ENCODE assay signal across 11 cellular contexts in the genomic region with DNA sequence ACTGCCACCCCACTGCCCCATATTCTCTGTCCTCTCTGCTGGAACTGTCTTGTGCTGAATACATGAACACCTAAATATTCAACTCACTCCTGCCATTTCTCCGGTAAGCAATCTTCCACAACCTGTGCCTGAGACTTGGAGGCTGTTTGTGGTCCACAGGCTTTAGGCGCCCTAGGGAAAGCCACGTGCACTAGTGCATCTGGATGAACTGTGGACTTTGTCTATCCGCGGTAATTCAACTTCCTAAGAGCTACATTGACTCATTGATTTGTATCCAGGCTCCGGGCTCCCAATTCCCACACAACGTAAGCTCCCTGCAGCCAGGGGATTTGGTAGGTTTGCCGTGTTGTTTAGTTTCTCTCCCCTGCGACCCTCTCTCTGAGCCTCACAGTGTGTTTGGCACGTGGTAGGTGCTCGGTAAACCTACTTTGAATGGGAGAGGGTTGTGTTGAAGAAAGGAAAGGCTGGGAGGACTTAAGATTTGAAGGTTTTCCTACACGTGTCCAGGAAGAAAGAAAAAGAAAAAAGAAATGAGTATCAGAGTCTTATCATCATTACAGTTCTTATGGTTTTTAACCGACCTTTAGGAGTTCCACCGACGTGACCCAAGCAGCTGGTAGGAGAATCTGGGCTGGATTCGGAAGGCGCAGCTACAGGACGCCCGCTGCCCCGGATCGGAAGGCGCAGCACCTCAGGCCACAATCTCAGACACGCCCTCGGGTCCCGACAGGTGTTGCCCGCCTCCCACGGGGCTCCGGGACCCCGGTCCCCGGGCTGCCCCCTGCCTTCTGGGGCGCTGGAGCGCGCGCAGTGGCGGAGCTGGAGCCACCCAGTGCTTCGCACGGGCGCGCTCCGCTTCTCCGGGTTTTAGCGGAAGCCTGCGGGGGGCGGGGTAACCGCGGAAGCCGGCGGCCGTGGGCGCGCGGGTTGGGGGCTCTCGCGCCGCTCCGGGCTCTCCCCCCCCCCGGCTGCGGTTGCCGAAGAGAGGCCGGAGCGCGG.
DNase-seq lines count a peak whose midpoint lies in the region; FAIRE-seq and TF ChIP-seq lines count a peak whose summit lies in the region.
"Had no signal": no experiment of that assay in that cellular context is flagged by ENCODE, and none has a peak within 500 bp of the region (broad histone marks: within the 10 kb centered on the region; RNA-seq: fewer than 3 reads in every experiment).

No MANE protein-coding gene starts in this region.

- H3K36me3 ChIP-seq in iPS-15b (ENCODE audit: control insufficient read depth, insufficient read depth, low read length) (no peaks in the 10 kb centered on the region), kidney (ENCODE audit: control insufficient read depth in 1 of 2, insufficient read depth in 2 of 2, low read length in 2 of 2) (no peaks in the 10 kb centered on the region)

- peak overlapping the region; percentile 87 for H3K4me3 ChIP-seq in iPS-15b (ENCODE audit: low read depth, low read length)
- H3K4me3 ChIP-seq in skin epidermis = peak overlapping the region in 4 of 7 experiments; percentile 22 to 45 (median 26)
- no peak overlapping the region for H3K4me3 ChIP-seq in kidney (ENCODE audit: low read length in 2 of 2)

- no peaks in the 10 kb centered on the region for H3K9me3 ChIP-seq in iPS-15b (ENCODE audit: control insufficient read depth, insufficient read depth, low read length)
- H3K9me3 ChIP-seq in kidney (ENCODE audit: control insufficient read depth in 1 of 2, low read length in 2 of 2) = no peaks in the 10 kb centered on the region

- DNase-seq in NCI-H2227 (lab: John Stamatoyannopoulos, UW; ENCODE audit: unreplicated experiment) (peak; percentile 16), NCI-H2227 treated with DMSO at 0.1 percent for 48 hours (lab: John Stamatoyannopoulos, UW) (no peak), NCI-H82 (lab: John Stamatoyannopoulos, UW) (peak; percentile 93), kidney (no peak), NOMO-1 (lab: John Stamatoyannopoulos, UW; ENCODE audit: unreplicated experiment in 2 of 2) (no peak)
- no peak for DNase-seq in stimulated activated CD4-positive, alpha-beta T cell treated with anti-CD3 and anti-CD28 coated beads, Interleukin-12 subunit alpha, Interleukin-12 subunit beta, amount 100 ng/mL, for 4 hours
- DNase-seq: activated gamma-delta T cell treated with Interleukin-2 at 50 U/mL for 16 hours; left cardiac atrium; stimulated activated naive CD4-positive, alpha-beta T cell had no signal

- TF ChIP-seq CTCF in kidney (IDR thresholded peaks at IDR 0.05; ENCODE audit: borderline replicate concordance, extremely low read depth, insufficient read depth) = no peak

- H3K4me1 ChIP-seq in iPS-15b (ENCODE audit: control insufficient read depth, insufficient read depth, low read length) = peaks cover 2% of the 10 kb centered on the region
- no peaks in the 10 kb centered on the region for H3K4me1 ChIP-seq in kidney (ENCODE audit: control insufficient read depth in 1 of 2, insufficient read depth in 1 of 2, low read depth in 1 of 2, low read length in 2 of 2)

- intact Hi-C loops in kidney (cut with DNase I) = no loop called here

- H3K27me3 ChIP-seq in iPS-15b (ENCODE audit: control insufficient read depth, insufficient read depth, low read length) = peaks cover 32% of the 10 kb centered on the region

- no peak overlapping the region for H3K9ac ChIP-seq in iPS-15b (ENCODE audit: low read depth, low read length)
- H3K9ac ChIP-seq in kidney (ENCODE audit: low read length in 2 of 2) = no peak overlapping the region

- FAIRE-seq in kidney (lab: Jason Lieb, UNC) = no peak

- no peak overlapping the region for H3K27ac ChIP-seq in skin epidermis
- H3K27ac ChIP-seq in kidney (ENCODE audit: low read depth in 2 of 2, low read length in 2 of 2) = no peak overlapping the region

Comparison
In these comparisons a context has a peak if more than half of its experiments do, and no peak if none do; other contexts are left out.
1. DNase-seq: peak in NCI-H2227 (single experiment) and NCI-H82 (single experiment); none in NCI-H2227 treated with DMSO at 0.1 percent for 48 hours (single experiment), kidney (single experiment), stimulated activated CD4-positive, alpha-beta T cell treated with anti-CD3 and anti-CD28 coated beads, Interleukin-12 subunit alpha, Interleukin-12 subunit beta, amount 100 ng/mL, for 4 hours (single experiment) and NOMO-1 (0 of 2).
2. H3K4me3 ChIP-seq: peak in iPS-15b (single experiment) and skin epidermis (4 of 7); none in kidney (0 of 2).